34 cellular contexts compared by ENCODE assay signal in genomic region chr1:50048791-50049190, GRCh38. TPM values are rescaled to one million over a fixed set of nuclear protein-coding genes. Genes with fewer than 3 reads are reported as not detected.
DNase-seq lines count a peak whose midpoint lies in the region; ATAC-seq, FAIRE-seq and TF ChIP-seq lines count a peak whose summit lies in the region.
"Had no signal": no experiment of that assay in that cellular context is flagged by ENCODE, and none has a peak within 500 bp of the region (broad histone marks: within the 10 kb centered on the region; RNA-seq: fewer than 3 reads in every experiment).

No MANE protein-coding gene starts in this region.

- DNase-seq in astrocyte (ENCODE audit: low read depth) (no peak), iPS DF 6.9 (ENCODE audit: low read depth, low spot score) (peak; percentile 4), type B pancreatic cell (ENCODE audit: extremely low spot score, unreplicated experiment) (no peak), left lobe of liver (ENCODE audit: low spot score) (no peak), kidney tubule cell (ENCODE audit: low spot score) (no peak)
- DNase-seq: activated CD4-positive, alpha-beta T cell treated with anti-CD3 and anti-CD28 coated beads for 36 hours; activated CD8-positive, alpha-beta memory T cell treated with anti-CD3 and anti-CD28 coated beads, Interleukin-2, amount 50 U/mL, for 48 hours; activated CD8-positive, alpha-beta T cell treated with anti-CD3 and anti-CD28 coated beads for 36 hours; activated naive CD4-positive, alpha-beta T cell treated with anti-CD3 and anti-CD28 coated beads, Interleukin-2, amount 10 ng/mL, durations not matched to agents 7 days and 5 days; brain microvascular endothelial cell; Caco-2; DMS79; GF-D8; HFFc6; hippocampal formation; islet precursor cell; NCI-H1048; NCI-H187; NCI-H526; SIG-M5; stimulated activated CD4-positive, alpha-beta T cell treated with anti-CD3 and anti-CD28 coated beads, Interleukin-2, amount 100 ng/mL, for 48 hours; stomach; T-helper 9 cell had no signal

- TF ChIP-seq CTCF in astrocyte (IDR thresholded peaks at IDR 0.05; ENCODE audit: insufficient read depth, low read depth, low read length) (no peak), type B pancreatic cell (conservative IDR thresholded peaks at IDR 0.05) (no peak)

- no peaks in the 10 kb centered on the region for H3K79me2 ChIP-seq in astrocyte (ENCODE audit: insufficient read depth, low read length)

- H3K27ac ChIP-seq in HUES6 (ENCODE audit: low read depth, low read length) (no peak overlapping the region), astrocyte (ENCODE audit: low read depth, low read length) (no peak overlapping the region), iPS DF 6.9 (ENCODE audit: low read length) (no peak overlapping the region)
- H3K27ac ChIP-seq: adrenal gland, brain microvascular endothelial cell, right lobe of liver, stomach, thyroid gland had no signal

- H3K27me3 ChIP-seq in HUES6 (ENCODE audit: control insufficient read depth, insufficient read depth, low read length) (peaks cover 49% of the 10 kb centered on the region), astrocyte (ENCODE audit: insufficient read depth, low read length) (peaks cover 9% of the 10 kb centered on the region), iPS DF 6.9 (ENCODE audit: control insufficient read depth, insufficient read depth, low read length) (peaks cover 6% of the 10 kb centered on the region; the same call in 1 of the 2 replicates)
- H3K27me3 ChIP-seq: brain microvascular endothelial cell had no signal

- no peak for ATAC-seq in left lobe of liver
- no peak for ATAC-seq in GM18858 (IDR thresholded peaks at IDR 0.05; ENCODE audit: unreplicated experiment)
- ATAC-seq: activated CD4-positive, alpha-beta T cell treated with anti-CD3 and anti-CD28 coated beads for 36 hours; activated CD8-positive, alpha-beta T cell treated with anti-CD3 and anti-CD28 coated beads for 36 hours; activated T-helper 17 cell treated with anti-CD3 and anti-CD28 coated beads, Interleukin-2, amount 50 U/mL, for 72 hours had no signal

- H3K4me1 Mint-ChIP-seq in astrocyte (ENCODE audit: low read depth, unreplicated experiment) (no peaks in the 10 kb centered on the region), type B pancreatic cell (ENCODE audit: unreplicated experiment) (no peaks in the 10 kb centered on the region)
- H3K4me1 Mint-ChIP-seq: activated naive CD4-positive, alpha-beta T cell treated with anti-CD3 and anti-CD28 coated beads, Interleukin-2, amount 10 ng/mL, durations not matched to agents 7 days and 5 days; activated T-helper 17 cell treated with anti-CD3 and anti-CD28 coated beads, Interleukin-2, amount 50 U/mL, for 72 hours had no signal

- H2AFZ ChIP-seq in astrocyte (ENCODE audit: low read depth, low read length): peak overlapping the region; percentile 69

- no peaks in the 10 kb centered on the region for H3K9me3 ChIP-seq in HUES6 (ENCODE audit: control insufficient read depth, insufficient read depth, low read depth, low read length)
- H3K9me3 ChIP-seq in astrocyte (ENCODE audit: insufficient read depth, low read depth, low read length): no peaks in the 10 kb centered on the region
- H3K9me3 ChIP-seq in iPS DF 6.9 (ENCODE audit: control insufficient read depth, insufficient read depth, low read length): no peaks in the 10 kb centered on the region
- H3K9me3 ChIP-seq: adrenal gland, Caco-2, right lobe of liver, stomach, thyroid gland had no signal

- H3K4me3 ChIP-seq in HUES6 (ENCODE audit: low read depth, low read length) (peak overlapping the region; percentile 54), astrocyte (ENCODE audit: insufficient read depth, low read depth, low read length) (no peak overlapping the region), iPS DF 6.9 (ENCODE audit: low read length) (no peak overlapping the region; the same call in 1 of the 2 replicates)
- H3K4me3 ChIP-seq: thyroid gland had no signal

- no peaks in the 10 kb centered on the region for H4K20me1 ChIP-seq in astrocyte (ENCODE audit: insufficient read depth, low read length)

- H3K27me3 Mint-ChIP-seq in astrocyte (ENCODE audit: low read depth, unreplicated experiment) (peaks cover 38% of the 10 kb centered on the region), type B pancreatic cell (peaks cover 33% of the 10 kb centered on the region)

- WGBS in iPS DF 6.9 (ENCODE audit: insufficient coverage, insufficient read length): no CpG with 5 or more reads among the region's 2 CpGs

- no peaks in the 10 kb centered on the region for H3K36me3 ChIP-seq in HUES6 (ENCODE audit: control insufficient read depth, insufficient read depth, low read length)
- no peaks in the 10 kb centered on the region for H3K36me3 ChIP-seq in astrocyte (ENCODE audit: insufficient read depth, low read length)
- no peaks in the 10 kb centered on the region for H3K36me3 ChIP-seq in iPS DF 6.9 (ENCODE audit: control insufficient read depth, insufficient read depth, low read length)
- H3K36me3 ChIP-seq: adrenal gland, brain microvascular endothelial cell, right lobe of liver, stomach, thyroid gland had no signal

- peak overlapping the region; percentile 79 for H3K4me2 ChIP-seq in astrocyte (ENCODE audit: low read length)

- no peak for FAIRE-seq in astrocyte (lab: Jason Lieb, UNC)
- FAIRE-seq: endothelial cell of umbilical vein, frontal cortex had no signal

- H3K27ac Mint-ChIP-seq in astrocyte (ENCODE audit: unreplicated experiment): no peak overlapping the region
- no peak overlapping the region for H3K27ac Mint-ChIP-seq in type B pancreatic cell
- H3K27ac Mint-ChIP-seq: activated CD4-positive, alpha-beta T cell treated with anti-CD3 and anti-CD28 coated beads for 36 hours; activated CD8-positive, alpha-beta T cell treated with anti-CD3 and anti-CD28 coated beads for 36 hours; activated naive CD4-positive, alpha-beta T cell treated with anti-CD3 and anti-CD28 coated beads, Interleukin-2, amount 10 ng/mL, durations not matched to agents 7 days and 5 days; activated T-helper 17 cell treated with anti-CD3 and anti-CD28 coated beads, Interleukin-2, amount 50 U/mL, for 72 hours; CD14-positive monocyte; HFFc6 had no signal

- no peak overlapping the region for H3K4me3 Mint-ChIP-seq in astrocyte (ENCODE audit: unreplicated experiment)
- H3K4me3 Mint-ChIP-seq in type B pancreatic cell: peak overlapping the region; percentile 40
- H3K4me3 Mint-ChIP-seq: activated CD4-positive, alpha-beta T cell treated with anti-CD3 and anti-CD28 coated beads for 36 hours; activated CD8-positive, alpha-beta T cell treated with anti-CD3 and anti-CD28 coated beads for 36 hours; activated naive CD4-positive, alpha-beta T cell treated with anti-CD3 and anti-CD28 coated beads, Interleukin-2, amount 10 ng/mL, durations not matched to agents 7 days and 5 days; activated T-helper 17 cell treated with anti-CD3 and anti-CD28 coated beads, Interleukin-2, amount 50 U/mL, for 72 hours; HFFc6 had no signal

- no peak overlapping the region for H3K9ac ChIP-seq in HUES6 (ENCODE audit: low read length)
- H3K9ac ChIP-seq in astrocyte (ENCODE audit: low read length): no peak overlapping the region

- H3K9me3 Mint-ChIP-seq in astrocyte (ENCODE audit: unreplicated experiment): no peaks in the 10 kb centered on the region
- H3K9me3 Mint-ChIP-seq in type B pancreatic cell: no peaks in the 10 kb centered on the region
- H3K9me3 Mint-ChIP-seq: activated CD8-positive, alpha-beta T cell treated with anti-CD3 and anti-CD28 coated beads for 36 hours; activated naive CD4-positive, alpha-beta T cell treated with anti-CD3 and anti-CD28 coated beads, Interleukin-2, amount 10 ng/mL, durations not matched to agents 7 days and 5 days; activated T-helper 17 cell treated with anti-CD3 and anti-CD28 coated beads, Interleukin-2, amount 50 U/mL, for 72 hours had no signal

- H3K36me3 Mint-ChIP-seq in astrocyte (ENCODE audit: low read depth, unreplicated experiment): no peaks in the 10 kb centered on the region
- no peaks in the 10 kb centered on the region for H3K36me3 Mint-ChIP-seq in type B pancreatic cell
- H3K36me3 Mint-ChIP-seq: activated naive CD4-positive, alpha-beta T cell treated with anti-CD3 and anti-CD28 coated beads, Interleukin-2, amount 10 ng/mL, durations not matched to agents 7 days and 5 days; CD14-positive monocyte had no signal

- 0 out of 2 replicates have a peak, but pooled peaks cover 11% of the 10 kb centered on the region for H3K4me1 ChIP-seq in HUES6 (ENCODE audit: control insufficient read depth, insufficient read depth, low read length)
- peaks cover 4% of the 10 kb centered on the region for H3K4me1 ChIP-seq in astrocyte (ENCODE audit: insufficient read depth, low read length)
- H3K4me1 ChIP-seq in iPS DF 6.9 (ENCODE audit: control insufficient read depth, insufficient read depth, low read length): peaks cover 1% of the 10 kb centered on the region
- H3K4me1 ChIP-seq: Caco-2, right lobe of liver, thyroid gland had no signal

RNA-seq across cellular contexts. Expression of gene AGBL4, which starts 25.0 kb away (rescaled TPM):
- total RNA-seq in astrocyte (not detected in 2 replicates), type B pancreatic cell (ENCODE audit: low replicate concordance) (0.39 and 0.79 TPM in 2 replicates), left lobe of liver (2.2 TPM)
- total RNA-seq: activated CD4-positive, alpha-beta T cell treated with anti-CD3 and anti-CD28 coated beads for 36 hours; activated T-helper 17 cell treated with anti-CD3 and anti-CD28 coated beads, Interleukin-2, amount 50 U/mL, for 72 hours; Caco-2; dermis microvascular lymphatic vessel endothelial cell; endothelial cell of umbilical vein; HFFc6; posterior vena cava had no signal

RNA-seq across cellular contexts. Expression of gene ELAVL4, which starts 59.9 kb away (rescaled TPM):
- total RNA-seq in astrocyte (not detected in 2 replicates), type B pancreatic cell (ENCODE audit: low replicate concordance) (1.0 and 2.5 TPM in 2 replicates), left lobe of liver (0.18 TPM)
- total RNA-seq: activated CD4-positive, alpha-beta T cell treated with anti-CD3 and anti-CD28 coated beads for 36 hours; activated CD8-positive, alpha-beta T cell treated with anti-CD3 and anti-CD28 coated beads for 36 hours; activated T-helper 17 cell treated with anti-CD3 and anti-CD28 coated beads, Interleukin-2, amount 50 U/mL, for 72 hours; Caco-2; dermis microvascular lymphatic vessel endothelial cell; endothelial cell of umbilical vein; HFFc6; thyroid gland had no signal
